ENCODE assay signal across 1 cellular context in the genomic region with DNA sequence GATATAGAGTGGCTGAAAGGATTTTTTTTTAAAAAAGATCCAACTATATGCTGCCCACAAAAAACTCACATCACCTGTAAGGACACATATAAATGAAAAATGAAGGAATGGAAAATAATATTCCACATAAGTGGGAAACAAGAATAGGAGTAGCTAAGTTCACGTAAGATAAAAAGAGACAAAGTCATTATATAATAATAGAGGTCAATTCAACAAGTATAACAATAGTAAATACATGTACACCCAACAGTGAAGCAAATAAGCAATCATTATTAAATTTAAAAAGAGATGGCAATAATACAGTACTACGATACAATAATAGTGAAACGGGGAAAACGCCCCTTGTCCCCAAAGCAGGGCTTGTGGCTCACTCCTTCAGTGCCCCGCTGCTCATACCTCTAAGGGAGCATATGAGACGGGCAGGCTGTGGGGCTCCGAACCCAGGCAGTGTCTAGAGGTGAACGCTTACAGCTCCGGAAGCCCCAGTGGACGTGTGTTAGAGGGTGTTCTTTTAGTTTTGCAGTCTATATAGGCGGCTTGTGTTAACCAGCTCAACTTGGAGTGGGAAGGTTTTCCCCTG.
TF ChIP-seq lines count a peak whose summit lies in the region.

No MANE protein-coding gene starts in this region.

TF ChIP-seq in HCT116, 20 proteins besides CTCF, POLR2A, EP300 and RAD21 (continued from another document):
- TF ChIP-seq, protein P1, sequence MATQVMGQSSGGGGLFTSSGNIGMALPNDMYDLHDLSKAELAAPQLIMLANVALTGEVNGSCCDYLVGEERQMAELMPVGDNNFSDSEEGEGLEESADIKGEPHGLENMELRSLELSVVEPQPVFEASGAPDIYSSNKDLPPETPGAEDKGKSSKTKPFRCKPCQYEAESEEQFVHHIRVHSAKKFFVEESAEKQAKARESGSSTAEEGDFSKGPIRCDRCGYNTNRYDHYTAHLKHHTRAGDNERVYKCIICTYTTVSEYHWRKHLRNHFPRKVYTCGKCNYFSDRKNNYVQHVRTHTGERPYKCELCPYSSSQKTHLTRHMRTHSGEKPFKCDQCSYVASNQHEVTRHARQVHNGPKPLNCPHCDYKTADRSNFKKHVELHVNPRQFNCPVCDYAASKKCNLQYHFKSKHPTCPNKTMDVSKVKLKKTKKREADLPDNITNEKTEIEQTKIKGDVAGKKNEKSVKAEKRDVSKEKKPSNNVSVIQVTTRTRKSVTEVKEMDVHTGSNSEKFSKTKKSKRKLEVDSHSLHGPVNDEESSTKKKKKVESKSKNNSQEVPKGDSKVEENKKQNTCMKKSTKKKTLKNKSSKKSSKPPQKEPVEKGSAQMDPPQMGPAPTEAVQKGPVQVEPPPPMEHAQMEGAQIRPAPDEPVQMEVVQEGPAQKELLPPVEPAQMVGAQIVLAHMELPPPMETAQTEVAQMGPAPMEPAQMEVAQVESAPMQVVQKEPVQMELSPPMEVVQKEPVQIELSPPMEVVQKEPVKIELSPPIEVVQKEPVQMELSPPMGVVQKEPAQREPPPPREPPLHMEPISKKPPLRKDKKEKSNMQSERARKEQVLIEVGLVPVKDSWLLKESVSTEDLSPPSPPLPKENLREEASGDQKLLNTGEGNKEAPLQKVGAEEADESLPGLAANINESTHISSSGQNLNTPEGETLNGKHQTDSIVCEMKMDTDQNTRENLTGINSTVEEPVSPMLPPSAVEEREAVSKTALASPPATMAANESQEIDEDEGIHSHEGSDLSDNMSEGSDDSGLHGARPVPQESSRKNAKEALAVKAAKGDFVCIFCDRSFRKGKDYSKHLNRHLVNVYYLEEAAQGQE (IDR thresholded peaks at IDR 0.05; ENCODE audit: low read depth), result no peak
- TF ChIP-seq YY1 (IDR thresholded peaks at IDR 0.05; ENCODE audit: extremely low read depth, insufficient replicate concordance, low read depth, low read length) (no peak), CEBPB (IDR thresholded peaks at IDR 0.05; ENCODE audit: low read depth) (no peak), JUND (IDR thresholded peaks at IDR 0.05) (no peak), TCF7L2 (IDR thresholded peaks at IDR 0.05; ENCODE audit: borderline replicate concordance, extremely low read depth, insufficient read depth, insufficient read length) (no peak), MAX (IDR thresholded peaks at IDR 0.05) (no peak), POLR2AphosphoS5 (IDR thresholded peaks at IDR 0.05; ENCODE audit: low read depth, low read length) (no peak), ZNF274 (IDR thresholded peaks at IDR 0.05; ENCODE audit: low read depth, low read length) (no peak)
